ENCODE assay signal across 15 cellular contexts in the genomic region with DNA sequence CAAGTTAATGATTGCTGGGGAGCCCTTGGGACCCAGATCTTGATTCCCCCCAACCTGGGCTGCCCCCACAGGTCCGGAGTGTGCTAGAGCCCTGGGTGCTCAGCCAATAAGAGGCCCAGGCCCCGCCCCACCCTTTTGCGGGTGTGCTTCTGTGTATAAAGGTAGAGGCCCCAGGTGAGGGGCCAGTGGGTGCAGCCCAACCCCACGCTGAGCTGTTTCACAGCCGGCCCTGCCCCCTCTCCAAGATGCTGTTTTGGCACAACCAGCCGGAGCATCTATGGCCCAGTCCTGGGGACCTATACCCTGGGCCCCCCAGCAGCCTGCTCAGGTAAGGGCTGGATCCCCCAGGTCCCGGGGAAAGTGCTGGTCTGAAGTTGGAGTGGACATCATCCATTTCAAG. TPM values are rescaled to one million over a fixed set of nuclear protein-coding genes. Genes with fewer than 3 reads are reported as not detected.
DNase-seq lines count a peak whose midpoint lies in the region; ATAC-seq, FAIRE-seq and TF ChIP-seq lines count a peak whose summit lies in the region.
"Had no signal": no experiment of that assay in that cellular context is flagged by ENCODE, and none has a peak within 500 bp of the region (broad histone marks: within the 10 kb centered on the region; RNA-seq: fewer than 3 reads in every experiment).

No MANE protein-coding gene starts in this region.

- H3K36me3 Mint-ChIP-seq in CD4-positive, alpha-beta memory T cell: no peaks in the 10 kb centered on the region
- H3K36me3 Mint-ChIP-seq in activated T-helper 17 cell treated with anti-CD3 and anti-CD28 coated beads, Interleukin-2, amount 50 U/mL, for 72 hours (ENCODE audit: low read depth): no peaks in the 10 kb centered on the region
- no peaks in the 10 kb centered on the region for H3K36me3 Mint-ChIP-seq in naive thymus-derived CD8-positive, alpha-beta T cell
- H3K36me3 Mint-ChIP-seq in activated naive CD4-positive, alpha-beta T cell treated with anti-CD3 and anti-CD28 coated beads for 36 hours (ENCODE audit: low read depth): no peaks in the 10 kb centered on the region

- H3K4me1 ChIP-seq in A549 (peaks cover 40% of the 10 kb centered on the region), lower lobe of right lung (peaks cover 11% of the 10 kb centered on the region)
- peaks cover 33% of the 10 kb centered on the region for H3K4me1 ChIP-seq in CD4-positive, alpha-beta memory T cell (ENCODE audit: insufficient read depth, low read length)
- H3K4me1 ChIP-seq: HAP-1 had no signal

- H3K4me1 Mint-ChIP-seq in CD4-positive, alpha-beta memory T cell: peaks cover 23 to 33% (median 29%) of the 10 kb centered on the region in 4 donors
- peaks cover 15% of the 10 kb centered on the region for H3K4me1 Mint-ChIP-seq in activated T-helper 17 cell treated with anti-CD3 and anti-CD28 coated beads, Interleukin-2, amount 50 U/mL, for 72 hours
- peaks cover 17 to 39% (median 35%) of the 10 kb centered on the region in 4 donors for H3K4me1 Mint-ChIP-seq in naive thymus-derived CD8-positive, alpha-beta T cell
- peaks cover 25% of the 10 kb centered on the region for H3K4me1 Mint-ChIP-seq in activated naive CD4-positive, alpha-beta T cell treated with anti-CD3 and anti-CD28 coated beads for 36 hours (ENCODE audit: low read depth)

- no peak for DNase-seq in A549 (ENCODE audit: low read depth in 1 of 2, low spot score in 1 of 2)
- DNase-seq in CD4-positive, alpha-beta memory T cell: no peak
- no peak for DNase-seq in naive thymus-derived CD8-positive, alpha-beta T cell
- no peak for DNase-seq in activated naive CD4-positive, alpha-beta T cell treated with anti-CD3 and anti-CD28 coated beads for 36 hours
- DNase-seq in lower lobe of right lung: no peak
- no peak for DNase-seq in NCI-H345 (lab: John Stamatoyannopoulos, UW)
- DNase-seq: ACHN, Karpas-422, MM.1S, NCI-H2171 treated with DMSO at 0.1 percent for 48 hours, NCI-H524 treated with DMSO at 0.1 percent for 48 hours had no signal

- no peaks in the 10 kb centered on the region for H3K27me3 ChIP-seq in CD4-positive, alpha-beta memory T cell (ENCODE audit: insufficient read depth, low read length)
- peaks cover 20% of the 10 kb centered on the region for H3K27me3 ChIP-seq in lower lobe of right lung (ENCODE audit: low read depth)

- H3K9me3 ChIP-seq in A549: no peaks in the 10 kb centered on the region
- no peaks in the 10 kb centered on the region for H3K9me3 ChIP-seq in CD4-positive, alpha-beta memory T cell (ENCODE audit: control insufficient read depth in 1 of 2, low read length in 2 of 2)
- H3K9me3 ChIP-seq in lower lobe of right lung: no peaks in the 10 kb centered on the region
- H3K9me3 ChIP-seq: HAP-1 had no signal

- no peak for TF ChIP-seq POLR2A in A549 (IDR thresholded peaks at IDR 0.05; ENCODE audit: low read length)

- ATAC-seq in A549: 0 out of 6 replicates have a peak, but pooled peaks of 1 of the 2 experiments have one; percentile 1
- no peak for ATAC-seq in activated T-helper 17 cell treated with anti-CD3 and anti-CD28 coated beads, Interleukin-2, amount 50 U/mL, for 72 hours (replicated peaks)
- no peak for ATAC-seq in naive thymus-derived CD8-positive, alpha-beta T cell
- no peak for ATAC-seq in HG03457 (IDR thresholded peaks at IDR 0.05; ENCODE audit: unreplicated experiment)
- ATAC-seq in lower lobe of right lung: no peak

- peaks cover 0 to 1% (median 0%) of the 10 kb centered on the region in 8 donors for H3K9me3 Mint-ChIP-seq in CD4-positive, alpha-beta memory T cell
- no peaks in the 10 kb centered on the region for H3K9me3 Mint-ChIP-seq in activated T-helper 17 cell treated with anti-CD3 and anti-CD28 coated beads, Interleukin-2, amount 50 U/mL, for 72 hours
- no peaks in the 10 kb centered on the region for H3K9me3 Mint-ChIP-seq in naive thymus-derived CD8-positive, alpha-beta T cell
- no peaks in the 10 kb centered on the region for H3K9me3 Mint-ChIP-seq in activated naive CD4-positive, alpha-beta T cell treated with anti-CD3 and anti-CD28 coated beads for 36 hours

- FAIRE-seq in A549 (lab: Jason Lieb, UNC): no peak

- peak overlapping the region; percentile 81 to 99 (median 98) for H3K27ac Mint-ChIP-seq in CD4-positive, alpha-beta memory T cell
- peak overlapping the region; percentile 65 for H3K27ac Mint-ChIP-seq in activated T-helper 17 cell treated with anti-CD3 and anti-CD28 coated beads, Interleukin-2, amount 50 U/mL, for 72 hours
- peak overlapping the region in 9 of 10 donors; percentile 90 to 99 (median 95) for H3K27ac Mint-ChIP-seq in naive thymus-derived CD8-positive, alpha-beta T cell
- H3K27ac Mint-ChIP-seq in activated naive CD4-positive, alpha-beta T cell treated with anti-CD3 and anti-CD28 coated beads for 36 hours: no peak overlapping the region

- TF ChIP-seq EP300 in A549 (IDR thresholded peaks at IDR 0.05): no peak

- peak overlapping the region in 3 of 8 donors; percentile 80 to 89 (median 82) for H3K4me3 Mint-ChIP-seq in CD4-positive, alpha-beta memory T cell
- H3K4me3 Mint-ChIP-seq in activated T-helper 17 cell treated with anti-CD3 and anti-CD28 coated beads, Interleukin-2, amount 50 U/mL, for 72 hours: peak overlapping the region; percentile 76
- H3K4me3 Mint-ChIP-seq in naive thymus-derived CD8-positive, alpha-beta T cell: peak overlapping the region in 6 of 10 donors; percentile 2 to 84 (median 73)
- no peak overlapping the region for H3K4me3 Mint-ChIP-seq in activated naive CD4-positive, alpha-beta T cell treated with anti-CD3 and anti-CD28 coated beads for 36 hours

- intact Hi-C loops in CD4-positive, alpha-beta memory T cell (cut with micrococcal nuclease): loop anchor here (5.0 kb wide), 1 partner anchor 40 kb away; the partner anchor contains the start of gene CACNB1
- intact Hi-C loops in activated naive CD4-positive, alpha-beta T cell treated with anti-CD3 and anti-CD28 coated beads for 36 hours (cut with micrococcal nuclease): loop anchor here (5.0 kb wide), 1 partner anchor 70 kb away; the partner anchor contains the start of gene ARL5C
- intact Hi-C loops in lower lobe of right lung (cut with DNase I): no loop called here

- H3K27ac ChIP-seq in A549 (peak overlapping the region; percentile 61 to 82; a peak in 4 of 6 replicates), lower lobe of right lung (no peak overlapping the region)
- H3K27ac ChIP-seq in CD4-positive, alpha-beta memory T cell (ENCODE audit: low read depth, low read length): peak overlapping the region; percentile 69

- POLR2A ChIA-PET in A549 (lab: Yijun Ruan, JAX): interaction anchor here (1.2 to 1.9 kb wide), 2 partner anchors 11 to 38 kb away, joined by 3 to 16 read pairs; partner anchors contain the start of gene RPL19
- POLR2A ChIA-PET in CD4-positive, alpha-beta memory T cell (lab: Charles Lee; ENCODE audit: partially characterized antibody): interaction anchor here (0.6 to 5.4 kb wide), 7 partner anchors 11 to 367 kb away, joined by 3 to 54 read pairs (median 10); partner anchors contain the start of genes LASP1, RPL19 and STAC2
- POLR2A ChIA-PET in naive thymus-derived CD8-positive, alpha-beta T cell (lab: Charles Lee): interaction anchor here (0.5 to 9.6 kb wide), 7 partner anchors 11 to 369 kb away, joined by 3 to 134 read pairs (median 4); partner anchors contain the start of gene RPL19

- H3K4me3 ChIP-seq in A549: no peak overlapping the region
- H3K4me3 ChIP-seq in CD4-positive, alpha-beta memory T cell (ENCODE audit: low read length in 2 of 2): no peak overlapping the region
- no peak overlapping the region for H3K4me3 ChIP-seq in lower lobe of right lung
- H3K4me3 ChIP-seq: HAP-1 had no signal

- H3K36me3 ChIP-seq in CD4-positive, alpha-beta memory T cell (ENCODE audit: insufficient read depth, low read length): no peaks in the 10 kb centered on the region
- H3K36me3 ChIP-seq in lower lobe of right lung: no peaks in the 10 kb centered on the region
- H3K36me3 ChIP-seq: HAP-1 had no signal

- peak overlapping the region; percentile 65; the same call in 2 of the 3 replicates for H3K4me2 ChIP-seq in A549

- no peak for TF ChIP-seq RAD21 in A549 (conservative IDR thresholded peaks at IDR 0.05 in 1 of 2, IDR thresholded peaks at IDR 0.05 in 1 of 2)

- H3K27me3 Mint-ChIP-seq in CD4-positive, alpha-beta memory T cell: peaks cover 0 to 2% of the 10 kb centered on the region in 2 donors
- no peaks in the 10 kb centered on the region for H3K27me3 Mint-ChIP-seq in activated T-helper 17 cell treated with anti-CD3 and anti-CD28 coated beads, Interleukin-2, amount 50 U/mL, for 72 hours
- no peaks in the 10 kb centered on the region for H3K27me3 Mint-ChIP-seq in naive thymus-derived CD8-positive, alpha-beta T cell
- no peaks in the 10 kb centered on the region for H3K27me3 Mint-ChIP-seq in activated naive CD4-positive, alpha-beta T cell treated with anti-CD3 and anti-CD28 coated beads for 36 hours (ENCODE audit: low read depth)

- CTCF ChIA-PET in A549 (lab: Yijun Ruan, JAX): interaction anchor here (0.7 to 21.6 kb wide), 7 partner anchors 10 to 310 kb away, joined by 3 to 1140 read pairs (median 9); partner anchors contain the start of genes ARL5C, CACNB1, PLXDC1 and RPL19
- CTCF ChIA-PET in CD4-positive, alpha-beta memory T cell (lab: Charles Lee; ENCODE audit: partially characterized antibody): interaction anchor here (1.1 to 21.0 kb wide), 8 partner anchors 9 to 254 kb away, joined by 5 to 554 read pairs (median 15); partner anchors contain the start of genes ARL5C and RPL19
- CTCF ChIA-PET in activated naive CD4-positive, alpha-beta T cell treated with anti-CD3 and anti-CD28 coated beads for 36 hours (lab: Charles Lee): interaction anchor here (0.7 to 23.8 kb wide), 12 partner anchors 7 to 255 kb away, joined by 3 to 502 read pairs (median 7); partner anchors contain the start of genes ARL5C and RPL19

- WGBS in A549 (ENCODE audit: missing lambda C conversion rate): 86% methylated on average over 6 of the region's 7 CpGs

- TF ChIP-seq CTCF in A549 (IDR thresholded peaks at IDR 0.05) (no peak), lower lobe of right lung (IDR thresholded peaks at IDR 0.05) (no peak)

RNA-seq across cellular contexts. Expression of gene STAC2, which starts 11.8 kb away (rescaled TPM):
- polyA plus RNA-seq in A549 (2011; rRNA removed) (0.03 TPM in 2 replicates), A549 (2017; fragmentation: RNase III; extraction: RNeasy Plus Mini Kit Qiagen cat#74134 plus additional on column Dnase treatment) (0.16 to 0.29 TPM (median 0.26 TPM) in 3 replicates)
- 0.08 and 0.12 TPM in 2 replicates for polyA plus RNA-seq in A549 (2012; cell fraction: cytosol; rRNA removed)
- polyA plus RNA-seq in A549 (2012; cell fraction: nucleus; rRNA removed): 0.10 TPM in 2 replicates
- 0.15 TPM in 1 of 2 replicates, not detected in the other for polyA minus RNA-seq in A549 (2011; rRNA and poly(A)+ RNA removed)
- total RNA-seq in CD4-positive, alpha-beta memory T cell: not detected
- not detected for polyA plus RNA-seq in CD4-positive, alpha-beta memory T cell
- total RNA-seq in activated T-helper 17 cell treated with anti-CD3 and anti-CD28 coated beads, Interleukin-2, amount 50 U/mL, for 72 hours: not detected
- total RNA-seq in naive thymus-derived CD8-positive, alpha-beta T cell: under 1 TPM; 0.23 to 0.27 TPM
- under 1 TPM in 1 of 3 donors, not detected in 2; 0.07 TPM for polyA plus RNA-seq in naive thymus-derived CD8-positive, alpha-beta T cell
- total RNA-seq in activated naive CD4-positive, alpha-beta T cell treated with anti-CD3 and anti-CD28 coated beads for 36 hours: not detected
- total RNA-seq in lower lobe of right lung: 0.30 TPM
- total RNA-seq: SK-MEL-5 had no signal

RNA-seq across cellular contexts. Expression of gene RPL19, which starts 37.5 kb away (rescaled TPM):
- polyA plus RNA-seq in A549 (2011; rRNA removed) (1,983 and 2,211 TPM in 2 replicates), A549 (2017; fragmentation: RNase III; extraction: RNeasy Plus Mini Kit Qiagen cat#74134 plus additional on column Dnase treatment) (2,724 to 2,918 TPM (median 2,862 TPM) in 3 replicates)
- 3,586 and 4,539 TPM in 2 replicates for polyA plus RNA-seq in A549 (2012; cell fraction: cytosol; rRNA removed)
- 1,789 and 1,975 TPM in 2 replicates for polyA plus RNA-seq in A549 (2012; cell fraction: nucleus; rRNA removed)
- polyA minus RNA-seq in A549 (2011; rRNA and poly(A)+ RNA removed): 835 and 986 TPM in 2 replicates
- total RNA-seq in CD4-positive, alpha-beta memory T cell: 1,000 to 10,000 TPM; 3,210 to 3,299 TPM
- 1,000 to 10,000 TPM; 2,224 to 3,294 TPM for polyA plus RNA-seq in CD4-positive, alpha-beta memory T cell
- total RNA-seq in activated T-helper 17 cell treated with anti-CD3 and anti-CD28 coated beads, Interleukin-2, amount 50 U/mL, for 72 hours: 1,000 to 10,000 TPM; 2,432 to 2,485 TPM
- total RNA-seq in naive thymus-derived CD8-positive, alpha-beta T cell: 1,000 to 10,000 TPM; 3,521 to 3,522 TPM
- polyA plus RNA-seq in naive thymus-derived CD8-positive, alpha-beta T cell: 1,000 to 10,000 TPM; 3,970 to 4,559 (median 4,444) TPM
- total RNA-seq in activated naive CD4-positive, alpha-beta T cell treated with anti-CD3 and anti-CD28 coated beads for 36 hours: 1,000 to 10,000 TPM; 3,280 to 3,392 TPM
- 1,465 TPM for total RNA-seq in lower lobe of right lung

RNA-seq across cellular contexts. Expression of gene CACNB1, which starts 40.1 kb away (rescaled TPM):
- polyA plus RNA-seq in A549 (2011; rRNA removed) (3.2 and 3.6 TPM in 2 replicates), A549 (2017; fragmentation: RNase III; extraction: RNeasy Plus Mini Kit Qiagen cat#74134 plus additional on column Dnase treatment) (3.4 to 4.3 TPM (median 3.9 TPM) in 3 replicates)
- polyA plus RNA-seq in A549 (2012; cell fraction: cytosol; rRNA removed): 4.3 and 5.3 TPM in 2 replicates
- polyA plus RNA-seq in A549 (2012; cell fraction: nucleus; rRNA removed): 17.6 and 19.6 TPM in 2 replicates
- 8.4 and 10.0 TPM in 2 replicates for polyA minus RNA-seq in A549 (2011; rRNA and poly(A)+ RNA removed)
- total RNA-seq in CD4-positive, alpha-beta memory T cell: 10 to 100 TPM; 22.2 to 25.7 TPM
- 1 to 10 TPM in 1 of 2 donors, under 1 TPM in 1; 0.20 to 2.0 TPM for polyA plus RNA-seq in CD4-positive, alpha-beta memory T cell
- total RNA-seq in activated T-helper 17 cell treated with anti-CD3 and anti-CD28 coated beads, Interleukin-2, amount 50 U/mL, for 72 hours: 10 to 100 TPM; 22.6 to 24.2 TPM
- total RNA-seq in naive thymus-derived CD8-positive, alpha-beta T cell: 10 to 100 TPM; 11.8 to 12.0 TPM
- polyA plus RNA-seq in naive thymus-derived CD8-positive, alpha-beta T cell: under 1 TPM in 2 of 3 donors, not detected in 1; 0.75 to 0.82 TPM
- total RNA-seq in activated naive CD4-positive, alpha-beta T cell treated with anti-CD3 and anti-CD28 coated beads for 36 hours: 1 to 10 TPM; 5.3 to 5.9 TPM
- 21.3 TPM for total RNA-seq in lower lobe of right lung
